8 cellular contexts compared by ENCODE assay signal in genomic region chr12:108514973-108515814, GRCh38. TPM values are rescaled to one million over a fixed set of nuclear protein-coding genes. Genes with fewer than 3 reads are reported as not detected.
DNase-seq lines count a peak whose midpoint lies in the region; ATAC-seq and TF ChIP-seq lines count a peak whose summit lies in the region.

TSS of gene FICD (plus strand) at chr12:108515277. CDS start at chr12:108516973, 1,696 bp downstream.

- peak; percentile 89 for DNase-seq in AG09319 (ENCODE audit: extremely low read depth, low read depth)
- DNase-seq in NCI-H345 (lab: John Stamatoyannopoulos, UW), result peak; percentile 100
- DNase-seq in WTC11 (ENCODE audit: low spot score), result peak; percentile 100
- peak; percentile 94 to 100 (median 100) for DNase-seq in caudate nucleus (lab: John Stamatoyannopoulos, UW)
- DNase-seq in immature natural killer cell, result peak; percentile 98 to 99 (median 99)
- DNase-seq in smooth muscle cell of the brain vasculature (ENCODE audit: low read depth, low spot score), result peak; percentile 97

- no peak within 1 kb of the TSS for H3K27ac ChIP-seq in caudate nucleus (ENCODE audit: low read depth, low read length)

- CTCF ChIA-PET in WTC11 (lab: Charles Lee), result interaction anchor here (0.9 to 2.0 kb wide), 5 partner anchors 20 to 597 kb away, joined by 3 to 6 read pairs (median 4); no protein-coding TSS in a partner anchor

- POLR2A ChIA-PET in WTC11 (lab: Charles Lee), result no interaction called here

- no peaks in the 10 kb centered on the region for H3K9me3 Mint-ChIP-seq in WTC11
- H3K9me3 Mint-ChIP-seq in immature natural killer cell, result no peaks in the 10 kb centered on the region

- H3K4me3 Mint-ChIP-seq in WTC11, result peak within 1 kb of the TSS; percentile 74
- H3K4me3 Mint-ChIP-seq in immature natural killer cell, result peak within 1 kb of the TSS; percentile 89 to 98 (median 95)

- peaks cover 16% of the 10 kb centered on the region for H3K36me3 Mint-ChIP-seq in WTC11
- peaks cover 0 to 5% (median 2%) of the 10 kb centered on the region in 3 donors for H3K36me3 Mint-ChIP-seq in immature natural killer cell

- no peak for TF ChIP-seq CTCF in AG09319 (IDR thresholded peaks at IDR 0.05; ENCODE audit: low read depth, low read length)
- TF ChIP-seq CTCF in WTC11 (IDR thresholded peaks at IDR 0.05), result no peak

- H3K27me3 Mint-ChIP-seq in WTC11 (ENCODE audit: low read depth) (no peaks in the 10 kb centered on the region; the same call in 1 of the 2 replicates), immature natural killer cell (ENCODE audit: low read depth in 3 of 3) (peaks cover 6 to 12% (median 8%) of the 10 kb centered on the region in 3 donors)

- H3K27ac Mint-ChIP-seq in WTC11 (peak within 1 kb of the TSS; percentile 19; the same call in 1 of the 2 replicates), immature natural killer cell (peak within 1 kb of the TSS; percentile 88 to 97 (median 96))

- H3K4me1 Mint-ChIP-seq in WTC11 (peaks cover 22% of the 10 kb centered on the region), immature natural killer cell (peaks cover 27 to 47% of the 10 kb centered on the region in 2 donors)

- ATAC-seq in GM19025 (IDR thresholded peaks at IDR 0.05; ENCODE audit: low read depth, unreplicated experiment), result peak; percentile 87
- ATAC-seq in HG03280 (IDR thresholded peaks at IDR 0.05; ENCODE audit: unreplicated experiment), result peak; percentile 89
- peak; percentile 87 for ATAC-seq in WTC11

TF ChIP-seq in WTC11, 78 proteins besides CTCF, POLR2A, EP300 and RAD21 (continues in another document):
- TF ChIP-seq ESRRA (CRISPR knock-in tag; IDR thresholded peaks at IDR 0.05; ENCODE audit: borderline replicate concordance) (no peak), E2F1 (CRISPR knock-in tag; IDR thresholded peaks at IDR 0.05) (no peak), MYBL2 (CRISPR knock-in tag; IDR thresholded peaks at IDR 0.05) (0 out of 2 replicates have a peak, but pooled peaks have one; percentile 20), CREM (CRISPR knock-in tag; IDR thresholded peaks at IDR 0.05) (peak; percentile 76), FOXK1 (CRISPR knock-in tag; IDR thresholded peaks at IDR 0.05) (peak; percentile 85), ZNF512 (CRISPR knock-in tag; IDR thresholded peaks at IDR 0.05; ENCODE audit: borderline replicate concordance) (no peak), ZNF317 (CRISPR knock-in tag; IDR thresholded peaks at IDR 0.05; ENCODE audit: borderline replicate concordance, low read depth) (peak; percentile 84), NFYB (CRISPR knock-in tag; conservative IDR thresholded peaks at IDR 0.05; ENCODE audit: low read depth) (peak; percentile 97), ZNF396 (CRISPR knock-in tag; IDR thresholded peaks at IDR 0.05; ENCODE audit: borderline replicate concordance) (no peak), NFE2L1 (CRISPR knock-in tag; IDR thresholded peaks at IDR 0.05) (0 out of 2 replicates have a peak, but pooled peaks have one; percentile 8), ZNF263 (CRISPR knock-in tag; IDR thresholded peaks at IDR 0.05; ENCODE audit: low read depth) (no peak; the same call in 1 of the 2 replicates), NFATC4 (CRISPR knock-in tag; IDR thresholded peaks at IDR 0.05) (no peak), FOXP1 (CRISPR knock-in tag; IDR thresholded peaks at IDR 0.05; ENCODE audit: borderline replicate concordance) (peak; percentile 31; the same call in 1 of the 2 replicates), ARID4B (CRISPR knock-in tag; IDR thresholded peaks at IDR 0.05; ENCODE audit: borderline replicate concordance) (peak; percentile 9; the same call in 1 of the 2 replicates), ATF2 (CRISPR knock-in tag; IDR thresholded peaks at IDR 0.05; ENCODE audit: borderline replicate concordance, low read depth) (no peak), CREB1 (CRISPR knock-in tag; IDR thresholded peaks at IDR 0.05) (0 out of 2 replicates have a peak, but pooled peaks have one; percentile 36), E2F5 (CRISPR knock-in tag; IDR thresholded peaks at IDR 0.05) (peak; percentile 83), GABPB1 (CRISPR knock-in tag; IDR thresholded peaks at IDR 0.05) (peak; percentile 66; the same call in 1 of the 2 replicates)
- TF ChIP-seq, protein P1, sequence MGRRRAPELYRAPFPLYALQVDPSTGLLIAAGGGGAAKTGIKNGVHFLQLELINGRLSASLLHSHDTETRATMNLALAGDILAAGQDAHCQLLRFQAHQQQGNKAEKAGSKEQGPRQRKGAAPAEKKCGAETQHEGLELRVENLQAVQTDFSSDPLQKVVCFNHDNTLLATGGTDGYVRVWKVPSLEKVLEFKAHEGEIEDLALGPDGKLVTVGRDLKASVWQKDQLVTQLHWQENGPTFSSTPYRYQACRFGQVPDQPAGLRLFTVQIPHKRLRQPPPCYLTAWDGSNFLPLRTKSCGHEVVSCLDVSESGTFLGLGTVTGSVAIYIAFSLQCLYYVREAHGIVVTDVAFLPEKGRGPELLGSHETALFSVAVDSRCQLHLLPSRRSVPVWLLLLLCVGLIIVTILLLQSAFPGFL (CRISPR knock-in tag; IDR thresholded peaks at IDR 0.05; ENCODE audit: borderline replicate concordance), result no peak

RNA-seq across cellular contexts. Expression of gene FICD, which starts in this region (rescaled TPM):
- total RNA-seq in WTC11 (2021), result 4.4 to 6.7 TPM (median 6.3 TPM) in 3 replicates
- polyA plus RNA-seq in immature natural killer cell, result 1 to 10 TPM; 1.3 to 6.7 (median 2.3) TPM
